Comparison of ENCODE assay signal across 14 cellular contexts in genomic region chr3:72745146-72745976, GRCh38.
A peak's percentile ranks its signal among the peaks of the same experiment; 100 is the strongest.
DNase-seq lines count a peak whose midpoint lies in the region; TF ChIP-seq lines count a peak whose summit lies in the region.
"Had no signal": no experiment of that assay in that cellular context is flagged by ENCODE, and none has a peak within 500 bp of the region (broad histone marks: within the 10 kb centered on the region; RNA-seq: fewer than 3 reads in every experiment).

No MANE protein-coding gene starts in this region.

- POLR2A ChIA-PET in OCI-LY7 (lab: Charles Lee), result interaction anchor here (0.6 to 2.2 kb wide), 3 partner anchors 10 to 235 kb away, joined by 3 to 10 read pairs (median 4); no protein-coding TSS in a partner anchor

- peak overlapping the region; percentile 77 for H3K27ac Mint-ChIP-seq in endodermal cell
- H3K27ac Mint-ChIP-seq: natural killer cell treated with Interleukin-12 subunit alpha and Interleukin-12 subunit beta and Interleukin-15 and Interleukin-18, amount 100 ng/mL, for 72 hours had no signal

- 77 to 81% methylated on average over 7 to 15 of the region's 15 CpGs for WGBS in endodermal cell (ENCODE audit: insufficient coverage in 1 of 2, insufficient read length in 1 of 2), 2 experiments

- H4K20me1 ChIP-seq in OCI-LY7 (ENCODE audit: insufficient read depth, low read length), result no peaks in the 10 kb centered on the region

- H3K4me1 ChIP-seq in endodermal cell (ENCODE audit: control insufficient read depth, insufficient read depth, low read length) (peaks cover 12% of the 10 kb centered on the region), OCI-LY7 (ENCODE audit: insufficient read depth, low read length, poor library complexity, severe bottlenecking) (peaks cover 28% of the 10 kb centered on the region)
- H3K4me1 ChIP-seq: upper lobe of right lung had no signal

- H3K4me3 ChIP-seq in endodermal cell (ENCODE audit: low read length), result no peak overlapping the region
- H3K4me3 ChIP-seq in OCI-LY7 (ENCODE audit: low read depth, low read length, poor library complexity, severe bottlenecking), result no peak overlapping the region
- H3K4me3 ChIP-seq: A549, upper lobe of right lung had no signal

- no peaks in the 10 kb centered on the region for H3K79me2 ChIP-seq in OCI-LY7 (ENCODE audit: insufficient read depth, low read depth, low read length)

- no peak overlapping the region for H3K9ac ChIP-seq in endodermal cell (ENCODE audit: extremely low read depth, low read length, poor library complexity, severe bottlenecking)

- no peak overlapping the region for H2AFZ ChIP-seq in OCI-LY7 (ENCODE audit: low read length)

- no peak overlapping the region for H3K4me2 ChIP-seq in OCI-LY7 (ENCODE audit: low read length)
- H3K4me2 ChIP-seq: A549 had no signal

- BruUV-seq in OCI-LY7 (replicated peaks; lab: Mats Ljungman, UMichigan), result no TSS peak

- no peaks in the 10 kb centered on the region for H3K9me3 Mint-ChIP-seq in endodermal cell
- H3K9me3 Mint-ChIP-seq: natural killer cell treated with Interleukin-12 subunit alpha and Interleukin-12 subunit beta and Interleukin-15 and Interleukin-18, amount 100 ng/mL, for 72 hours had no signal

- H3K27ac ChIP-seq in endodermal cell (ENCODE audit: low read depth, low read length) (no peak overlapping the region), OCI-LY7 (ENCODE audit: low read depth, low read length, poor library complexity, severe bottlenecking) (no peak overlapping the region)
- H3K27ac ChIP-seq: A549, upper lobe of right lung had no signal

- peaks cover 19% of the 10 kb centered on the region for H3K27me3 Mint-ChIP-seq in endodermal cell (ENCODE audit: insufficient read depth)
- H3K27me3 Mint-ChIP-seq: natural killer cell treated with Interleukin-12 subunit alpha and Interleukin-12 subunit beta and Interleukin-15 and Interleukin-18, amount 100 ng/mL, for 72 hours had no signal

- no peaks in the 10 kb centered on the region for H3K9me2 ChIP-seq in OCI-LY7 (ENCODE audit: insufficient read depth, low read length)

- H3K4me3 Mint-ChIP-seq in endodermal cell, result no peak overlapping the region
- H3K4me3 Mint-ChIP-seq: natural killer cell treated with Interleukin-12 subunit alpha and Interleukin-12 subunit beta and Interleukin-15 and Interleukin-18, amount 100 ng/mL, for 72 hours had no signal

- H3K27me3 ChIP-seq in endodermal cell (ENCODE audit: control insufficient read depth, insufficient read depth, low read length, poor library complexity, severe bottlenecking), result peaks cover 7% of the 10 kb centered on the region
- H3K27me3 ChIP-seq: upper lobe of right lung had no signal

- H3K9me3 ChIP-seq in endodermal cell (ENCODE audit: control insufficient read depth, low read length) (no peaks in the 10 kb centered on the region), OCI-LY7 (ENCODE audit: low read length) (no peaks in the 10 kb centered on the region)
- H3K9me3 ChIP-seq: A549, upper lobe of right lung had no signal

- H3K4me1 Mint-ChIP-seq in endodermal cell, result peaks cover 47% of the 10 kb centered on the region

- TF ChIP-seq CTCF in endodermal cell (conservative IDR thresholded peaks at IDR 0.05) (no peak), OCI-LY7 (conservative IDR thresholded peaks at IDR 0.05; ENCODE audit: low read length) (no peak)

- CTCF ChIA-PET in OCI-LY7 (lab: Charles Lee; ENCODE audit: unreplicated experiment), result no interaction called here

- intact Hi-C loops in OCI-LY7 (cut with micrococcal nuclease; ENCODE audit: unreplicated experiment), result no loop called here

- H3K36me3 Mint-ChIP-seq in endodermal cell (ENCODE audit: low read depth), result no peaks in the 10 kb centered on the region
- H3K36me3 Mint-ChIP-seq: natural killer cell treated with Interleukin-12 subunit alpha and Interleukin-12 subunit beta and Interleukin-15 and Interleukin-18, amount 100 ng/mL, for 72 hours had no signal

- H3K36me3 ChIP-seq in endodermal cell (ENCODE audit: control insufficient read depth, insufficient read depth, low read length), result no peaks in the 10 kb centered on the region
- H3K36me3 ChIP-seq in OCI-LY7 (ENCODE audit: insufficient read depth, low read length), result peaks cover 3% of the 10 kb centered on the region
- H3K36me3 ChIP-seq: upper lobe of right lung had no signal

- peak in 2 of 3 experiments; percentile 36 to 77 for DNase-seq in NCI-H1417 (lab: John Stamatoyannopoulos, UW)
- no peak for DNase-seq in NCI-H1417 treated with DMSO at 0.1 percent for 48 hours (lab: John Stamatoyannopoulos, UW)
- peak; percentile 73 for DNase-seq in NCI-H82 treated with DMSO at 0.1 percent for 48 hours (lab: John Stamatoyannopoulos, UW; ENCODE audit: unreplicated experiment)
- no peak for DNase-seq in endodermal cell
- DNase-seq in renal cortical epithelial cell (ENCODE audit: low read depth), result peak; percentile 32
- no peak for DNase-seq in effector CD8-positive, alpha-beta T cell (lab: John Stamatoyannopoulos, UW)
- no peak for DNase-seq in OCI-LY7 (ENCODE audit: low spot score)
- DNase-seq in activated CD4-positive, alpha-beta T cell treated with anti-CD3 and anti-CD28 coated beads for 4 hours, result no peak
- DNase-seq: activated gamma-delta T cell, cortex of kidney, T-helper 1 cell, upper lobe of right lung had no signal

Comparison
In these comparisons a context has a peak if more than half of its experiments do, and no peak if none do; other contexts are left out.
1. DNase-seq: peak in NCI-H1417 (2 of 3), NCI-H82 treated with DMSO at 0.1 percent for 48 hours (single experiment) and renal cortical epithelial cell (single experiment); none in NCI-H1417 treated with DMSO at 0.1 percent for 48 hours (single experiment), endodermal cell (single experiment), effector CD8-positive, alpha-beta T cell (single experiment), OCI-LY7 (single experiment) and activated CD4-positive, alpha-beta T cell treated with anti-CD3 and anti-CD28 coated beads for 4 hours (0 of 2).